Comparison of ENCODE assay signal across 14 cellular contexts in the genomic region with DNA sequence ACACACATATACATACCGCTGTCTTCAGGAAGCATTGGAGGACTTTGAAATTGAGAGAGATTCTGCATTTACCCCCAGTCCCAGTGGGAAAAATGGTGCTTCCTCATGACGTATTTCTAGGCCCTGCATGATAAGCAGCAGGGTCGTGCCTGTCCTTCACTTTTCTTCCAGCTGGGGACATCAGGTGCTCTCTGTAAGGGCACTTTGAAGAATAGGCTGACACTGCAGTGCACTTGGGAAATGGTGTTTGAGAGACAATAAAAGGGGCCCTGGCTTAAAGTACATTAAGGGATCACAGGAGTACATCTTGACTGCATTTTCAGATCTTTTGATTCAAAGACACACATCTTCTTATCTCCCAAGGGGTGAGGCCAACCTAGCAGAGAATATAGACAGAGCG.
DNase-seq lines count a peak whose midpoint lies in the region; TF ChIP-seq lines count a peak whose summit lies in the region.
"Had no signal": no experiment of that assay in that cellular context is flagged by ENCODE, and none has a peak within 500 bp of the region (broad histone marks: within the 10 kb centered on the region; RNA-seq: fewer than 3 reads in every experiment).

No MANE protein-coding gene starts in this region.

- H2BK12ac ChIP-seq in H9 (ENCODE audit: insufficient read length, low read depth, low read length) (no peak overlapping the region), neuronal stem cell (ENCODE audit: low read length) (no peak overlapping the region)

- H4K5ac ChIP-seq in H9 (ENCODE audit: insufficient read length, low read depth, low read length): no peak overlapping the region

- H3K27me3 Mint-ChIP-seq in H9 (ENCODE audit: low read depth): no peaks in the 10 kb centered on the region; the same call in none of the 2 replicates

- H3K27ac ChIP-seq in H9 (ENCODE audit: insufficient read length, low read depth, low read length) (no peak overlapping the region), OCI-LY3 (ENCODE audit: low read length) (no peak overlapping the region), neuronal stem cell (replicated peaks; ENCODE audit: low read length) (no peak overlapping the region)
- H3K27ac ChIP-seq: BLaER1 treated with 17β-estradiol and CSF1 and Interleukin-3, amounts not matched to agents 10 nM and 100 nM; SJCRH30 had no signal

- H3K9me3 ChIP-seq in H9 (ENCODE audit: control insufficient read depth, low read depth, low read length): no peaks in the 10 kb centered on the region
- no peaks in the 10 kb centered on the region for H3K9me3 ChIP-seq in OCI-LY3 (ENCODE audit: insufficient read depth, low read length)
- peaks cover 0 to 3% of the 10 kb centered on the region in 2 donors for H3K9me3 ChIP-seq in neuronal stem cell (replicated peaks in 1 of 2; ENCODE audit: control insufficient read depth in 2 of 2, insufficient read depth in 1 of 2, low read depth in 1 of 2, low read length in 2 of 2)
- H3K9me3 ChIP-seq: SJCRH30 had no signal

- H3K9ac ChIP-seq in H9 (ENCODE audit: extremely low read depth, insufficient read length, low read length): no peak overlapping the region
- no peak overlapping the region for H3K9ac ChIP-seq in OCI-LY3 (ENCODE audit: low read length)
- H3K9ac ChIP-seq in neuronal stem cell (ENCODE audit: low read depth, low read length, poor library complexity): no peak overlapping the region
- H3K9ac ChIP-seq: BLaER1 treated with 17β-estradiol and CSF1 and Interleukin-3, amounts not matched to agents 10 nM and 100 nM had no signal

- H3K79me1 ChIP-seq in H9 (ENCODE audit: insufficient read depth, low read depth, low read length, poor library complexity, severe bottlenecking) (no peaks in the 10 kb centered on the region), neuronal stem cell (ENCODE audit: low read depth, low read length) (no peaks in the 10 kb centered on the region)

- H3K27ac Mint-ChIP-seq in H9: no peak overlapping the region

- peaks cover 13 to 15% of the 10 kb centered on the region in 2 experiments; a peak in 4 of 5 replicates for H3K9me3 Mint-ChIP-seq in H9

- no peak overlapping the region for H2BK20ac ChIP-seq in H9 (ENCODE audit: low read depth, low read length, poor library complexity, severe bottlenecking)

- H2AK5ac ChIP-seq in H9 (ENCODE audit: insufficient read length, low read length): no peak overlapping the region
- H2AK5ac ChIP-seq in neuronal stem cell (ENCODE audit: low read depth, low read length): no peak overlapping the region

- no peaks in the 10 kb centered on the region for H4K20me1 ChIP-seq in H9 (ENCODE audit: control insufficient read depth, insufficient read depth, insufficient read length)
- no peaks in the 10 kb centered on the region for H4K20me1 ChIP-seq in OCI-LY3 (ENCODE audit: insufficient read depth, low read length)
- H4K20me1 ChIP-seq: BLaER1 treated with 17β-estradiol and CSF1 and Interleukin-3, amounts not matched to agents 10 nM and 100 nM had no signal

- H3K4me3 ChIP-seq in OCI-LY3 (ENCODE audit: low read length): no peak overlapping the region
- H3K4me3 ChIP-seq in epithelial cell of proximal tubule (ENCODE audit: low read depth, low read length): no peak overlapping the region
- H3K4me3 ChIP-seq in neuronal stem cell (ENCODE audit: low read length in 2 of 2): no peak overlapping the region
- H3K4me3 ChIP-seq: BLaER1 treated with 17β-estradiol and CSF1 and Interleukin-3, amounts not matched to agents 10 nM and 100 nM; K562; SJCRH30 had no signal

- H3K4ac ChIP-seq in H9 (ENCODE audit: low read depth, low read length): no peak overlapping the region
- no peak overlapping the region for H3K4ac ChIP-seq in neuronal stem cell (ENCODE audit: low read length)

- peak; percentile 16; the same call in 1 of the 3 replicates for TF ChIP-seq CTCF in H9 (conservative IDR thresholded peaks at IDR 0.05)
- TF ChIP-seq CTCF in OCI-LY3 (IDR thresholded peaks at IDR 0.05; ENCODE audit: low read depth, low read length): peak; percentile 37
- TF ChIP-seq CTCF in epithelial cell of proximal tubule (conservative IDR thresholded peaks at IDR 0.05; ENCODE audit: low read depth, low read length): peak; percentile 9

- H3K56ac ChIP-seq in H9 (ENCODE audit: insufficient read length, low read depth, low read length): no peak overlapping the region

- WGBS in H9 (ENCODE audit: extremely low coverage, insufficient read length, low lambda C conversion rate): no CpG with 5 or more reads among the region's 4 CpGs
- no CpG with 5 or more reads among the region's 4 CpGs for WGBS in neuronal stem cell (ENCODE audit: extremely low coverage in 2 of 2, insufficient read length in 2 of 2, insufficient replicate concordance in 1 of 2), 2 donors

- H2BK5ac ChIP-seq in H9 (ENCODE audit: insufficient read length, low read length) (no peak overlapping the region), neuronal stem cell (ENCODE audit: low read length) (no peak overlapping the region)

- H3K23me2 ChIP-seq in H9 (ENCODE audit: insufficient read length, low read depth, low read length, poor library complexity, severe bottlenecking): no peaks in the 10 kb centered on the region

- H4K91ac ChIP-seq in H9 (ENCODE audit: insufficient read length, low read depth, low read length) (no peak overlapping the region), neuronal stem cell (ENCODE audit: low read depth, low read length, poor library complexity) (no peak overlapping the region)

- no peak overlapping the region for H3K4me3 Mint-ChIP-seq in H9

- H3K18ac ChIP-seq in H9 (ENCODE audit: insufficient read length, low read depth, low read length): no peak overlapping the region
- no peak overlapping the region for H3K18ac ChIP-seq in neuronal stem cell (ENCODE audit: low read length)

- H3K4me1 ChIP-seq in H9 (ENCODE audit: insufficient read depth, low read length) (no peaks in the 10 kb centered on the region), OCI-LY3 (ENCODE audit: low read length) (no peaks in the 10 kb centered on the region), neuronal stem cell (ENCODE audit: control insufficient read depth in 2 of 2, insufficient read depth in 1 of 2, low read depth in 1 of 2, low read length in 2 of 2) (no peaks in the 10 kb centered on the region)
- H3K4me1 ChIP-seq: BLaER1 treated with 17β-estradiol and CSF1 and Interleukin-3, amounts not matched to agents 10 nM and 100 nM had no signal

- no peak for DNase-seq in H9
- no peak for DNase-seq in epithelial cell of proximal tubule (ENCODE audit: low read depth)
- no peak for DNase-seq in neuronal stem cell (ENCODE audit: low spot score)
- DNase-seq in kidney glomerular epithelial cell (lab: John Stamatoyannopoulos, UW): no peak
- DNase-seq in NCI-H82 (lab: John Stamatoyannopoulos, UW): no peak
- no peak for DNase-seq in SKM-1 treated with dmso at 0.1 percent for 144 hours (lab: John Stamatoyannopoulos, UW; ENCODE audit: unreplicated experiment)
- DNase-seq: GOT3, NCI-H1092 treated with DMSO at 0.1 percent for 48 hours, NCI-H2081 treated with DMSO at 0.1 percent for 48 hours, NCI-H510A, SJCRH30 had no signal

- H3K14ac ChIP-seq in H9 (ENCODE audit: insufficient read depth, low read length): no peak overlapping the region
- H3K14ac ChIP-seq in neuronal stem cell (ENCODE audit: low read length): no peak overlapping the region

- H3K4me1 Mint-ChIP-seq in H9: peaks cover 0 to 17% of the 10 kb centered on the region in 2 experiments; a peak in 3 of 4 replicates

- peaks cover 17 to 40% (median 18%) of the 10 kb centered on the region in 3 experiments for H3K36me3 Mint-ChIP-seq in H9 (ENCODE audit: insufficient read depth in 1 of 3, low read depth in 3 of 3)

- H2AFZ ChIP-seq in H9 (ENCODE audit: low read length) (no peak overlapping the region), OCI-LY3 (ENCODE audit: low read depth, low read length) (no peak overlapping the region), neuronal stem cell (ENCODE audit: low read length) (peak overlapping the region; percentile 1)

- H3K4me2 ChIP-seq in H9 (ENCODE audit: insufficient read depth, insufficient read length, low read length) (no peak overlapping the region), OCI-LY3 (ENCODE audit: low read length) (no peak overlapping the region), neuronal stem cell (ENCODE audit: insufficient read depth, low read length, poor library complexity, severe bottlenecking) (no peak overlapping the region)
- H3K4me2 ChIP-seq: BLaER1 treated with 17β-estradiol and CSF1 and Interleukin-3, amounts not matched to agents 10 nM and 100 nM had no signal

- H3K79me2 ChIP-seq in H9 (ENCODE audit: insufficient read depth, low read length) (no peaks in the 10 kb centered on the region), OCI-LY3 (ENCODE audit: low read length) (no peaks in the 10 kb centered on the region)

- H3K27me3 ChIP-seq in H9 (ENCODE audit: insufficient read depth, low read length): no peaks in the 10 kb centered on the region
- H3K27me3 ChIP-seq in OCI-LY3 (ENCODE audit: low read depth, low read length): no peaks in the 10 kb centered on the region
- no peaks in the 10 kb centered on the region for H3K27me3 ChIP-seq in neuronal stem cell (ENCODE audit: control insufficient read depth in 3 of 3, insufficient read depth in 3 of 3, low read depth in 1 of 3, low read length in 3 of 3)
- H3K27me3 ChIP-seq: BLaER1 treated with 17β-estradiol and CSF1 and Interleukin-3, amounts not matched to agents 10 nM and 100 nM; SJCRH30 had no signal

- H2BK120ac ChIP-seq in H9 (ENCODE audit: low read depth, low read length, poor library complexity, severe bottlenecking): no peak overlapping the region
- H2BK120ac ChIP-seq in neuronal stem cell (ENCODE audit: low read depth, low read length): no peak overlapping the region

- H3K23ac ChIP-seq in H9 (ENCODE audit: insufficient read length, low read depth, low read length): no peak overlapping the region
- H3K23ac ChIP-seq in neuronal stem cell (ENCODE audit: low read depth, low read length, poor library complexity): no peak overlapping the region

- H3K36me3 ChIP-seq in OCI-LY3 (replicated peaks; ENCODE audit: low read depth, low read length): no peaks in the 10 kb centered on the region
- peaks cover 0 to 2% of the 10 kb centered on the region in 2 donors for H3K36me3 ChIP-seq in neuronal stem cell (replicated peaks in 1 of 2; ENCODE audit: control insufficient read depth in 2 of 2, insufficient read depth in 2 of 2, low read length in 2 of 2)
- H3K36me3 ChIP-seq: BLaER1 treated with 17β-estradiol and CSF1 and Interleukin-3, amounts not matched to agents 10 nM and 100 nM; SJCRH30 had no signal

- H4K8ac ChIP-seq in H9 (replicated peaks; ENCODE audit: insufficient read length, low read depth, low read length) (no peak overlapping the region), neuronal stem cell (ENCODE audit: low read depth, low read length) (no peak overlapping the region)

- H3T11ph ChIP-seq in H9 (ENCODE audit: low read length): no peak overlapping the region

- H2BK15ac ChIP-seq in H9 (ENCODE audit: low read depth, low read length): no peak overlapping the region
- no peak overlapping the region for H2BK15ac ChIP-seq in neuronal stem cell (ENCODE audit: low read length)
